In the genomic region with DNA sequence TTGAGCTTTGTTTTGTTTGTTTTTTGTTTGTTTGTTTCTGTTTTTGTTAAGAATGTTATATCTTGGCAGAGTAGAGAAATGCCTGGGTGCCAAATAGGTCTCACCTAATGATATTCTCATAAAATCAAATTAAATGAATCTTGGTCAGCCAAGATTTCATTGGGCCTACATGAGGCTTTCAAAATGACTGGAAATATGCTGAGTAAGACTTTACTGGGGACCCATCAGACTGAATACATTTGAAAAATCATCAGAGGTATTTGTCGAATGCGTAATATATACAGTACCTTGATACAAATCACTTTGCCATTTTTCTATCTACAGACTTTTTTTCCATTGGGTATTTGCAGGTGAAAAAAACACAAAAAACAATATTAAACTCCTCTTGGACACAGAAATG, we compare ENCODE assay signal across 21 cellular contexts.
DNase-seq lines count a peak whose midpoint lies in the region; ATAC-seq, FAIRE-seq and TF ChIP-seq lines count a peak whose summit lies in the region.
"Had no signal": no experiment of that assay in that cellular context is flagged by ENCODE, and none has a peak within 500 bp of the region (broad histone marks: within the 10 kb centered on the region; RNA-seq: fewer than 3 reads in every experiment).

No MANE protein-coding gene starts in this region.

- no peaks in the 10 kb centered on the region for H3K36me3 Mint-ChIP-seq in astrocyte (ENCODE audit: low read depth, unreplicated experiment)
- H3K36me3 Mint-ChIP-seq in neural progenitor cell, result peaks cover 8% of the 10 kb centered on the region
- H3K36me3 Mint-ChIP-seq: CD14-positive monocyte; CD8-positive, alpha-beta memory T cell had no signal

- H4K20me1 ChIP-seq in HepG2 (ENCODE audit: insufficient read depth, low read length) (no peaks in the 10 kb centered on the region), astrocyte (ENCODE audit: insufficient read depth, low read length) (no peaks in the 10 kb centered on the region), neural progenitor cell (ENCODE audit: low read depth) (no peaks in the 10 kb centered on the region)
- H4K20me1 ChIP-seq: BLaER1 treated with 17β-estradiol and CSF1 and Interleukin-3, amounts not matched to agents 10 nM and 100 nM had no signal

- H3K9me3 ChIP-seq in HepG2 (ENCODE audit: low read length) (no peaks in the 10 kb centered on the region), right lobe of liver (no peaks in the 10 kb centered on the region), astrocyte (ENCODE audit: insufficient read depth, low read depth, low read length) (no peaks in the 10 kb centered on the region), neural progenitor cell (ENCODE audit: low read depth) (no peaks in the 10 kb centered on the region), sigmoid colon (no peaks in the 10 kb centered on the region)
- H3K9me3 ChIP-seq: BE2C had no signal

- TF ChIP-seq EP300 in HepG2 (IDR thresholded peaks at IDR 0.05; ENCODE audit: low read depth in 2 of 2, low read length in 2 of 2) (no peak), HepG2 (CRISPR knock-in tag; IDR thresholded peaks at IDR 0.05; ENCODE audit: borderline replicate concordance) (no peak), sigmoid colon (IDR thresholded peaks at IDR 0.05) (no peak)

- no peak for ATAC-seq in HepG2
- no peak for ATAC-seq in right lobe of liver
- ATAC-seq in HG03175 (IDR thresholded peaks at IDR 0.05; ENCODE audit: unreplicated experiment), result no peak

- H3K79me2 ChIP-seq in HepG2 (ENCODE audit: insufficient read depth, low read length), result no peaks in the 10 kb centered on the region
- no peaks in the 10 kb centered on the region for H3K79me2 ChIP-seq in astrocyte (ENCODE audit: insufficient read depth, low read length)
- H3K79me2 ChIP-seq in neural progenitor cell (ENCODE audit: low read depth), result no peaks in the 10 kb centered on the region

- 78% methylated on average over 2 of the region's 2 CpGs for WGBS in HepG2 (ENCODE audit: low lambda C conversion rate)
- 91% methylated on average over 2 of the region's 2 CpGs for WGBS in right lobe of liver (ENCODE audit: insufficient coverage, low coverage, low lambda C conversion rate, missing lambda C conversion rate)
- WGBS in sigmoid colon, 2 donors, result 96 to 98% methylated on average over 2 of the region's 2 CpGs

- H3K4me1 ChIP-seq in HepG2 (ENCODE audit: insufficient read depth, low read length) (no peaks in the 10 kb centered on the region), right lobe of liver (no peaks in the 10 kb centered on the region), astrocyte (ENCODE audit: insufficient read depth, low read length) (peaks cover 4% of the 10 kb centered on the region), neural progenitor cell (peaks cover 43% of the 10 kb centered on the region), sigmoid colon (no peaks in the 10 kb centered on the region)
- H3K4me1 ChIP-seq: BE2C; BLaER1 treated with 17β-estradiol and CSF1 and Interleukin-3, amounts not matched to agents 10 nM and 100 nM had no signal

- H3K4me3 ChIP-seq in HepG2 (replicated peaks in 1 of 3; ENCODE audit: insufficient read depth in 1 of 3, low read depth in 2 of 3, low read length in 3 of 3) (no peak overlapping the region), right lobe of liver (no peak overlapping the region), astrocyte (ENCODE audit: insufficient read depth, low read depth, low read length) (no peak overlapping the region), neural progenitor cell (no peak overlapping the region), sigmoid colon (no peak overlapping the region)
- H3K4me3 ChIP-seq: BLaER1 treated with 17β-estradiol and CSF1 and Interleukin-3, amounts not matched to agents 10 nM and 100 nM had no signal

- H3K36me3 ChIP-seq in HepG2 (replicated peaks in 1 of 2; ENCODE audit: control insufficient read depth in 1 of 2, insufficient read depth in 2 of 2, low read length in 2 of 2), result no peaks in the 10 kb centered on the region
- no peaks in the 10 kb centered on the region for H3K36me3 ChIP-seq in right lobe of liver
- H3K36me3 ChIP-seq in astrocyte (ENCODE audit: insufficient read depth, low read length), result no peaks in the 10 kb centered on the region
- H3K36me3 ChIP-seq in neural progenitor cell, result no peaks in the 10 kb centered on the region
- H3K36me3 ChIP-seq in sigmoid colon, result no peaks in the 10 kb centered on the region
- H3K36me3 ChIP-seq: BE2C; BLaER1 treated with 17β-estradiol and CSF1 and Interleukin-3, amounts not matched to agents 10 nM and 100 nM had no signal

- TF ChIP-seq RAD21 in HepG2 (CRISPR knock-in tag; IDR thresholded peaks at IDR 0.05), result no peak

- no peak overlapping the region for H3K27ac ChIP-seq in HepG2 (ENCODE audit: extremely low read length, insufficient read depth, low read length)
- H3K27ac ChIP-seq in right lobe of liver, result no peak overlapping the region
- no peak overlapping the region for H3K27ac ChIP-seq in astrocyte (ENCODE audit: low read depth, low read length)
- H3K27ac ChIP-seq in neural progenitor cell, result no peak overlapping the region
- no peak overlapping the region for H3K27ac ChIP-seq in sigmoid colon
- H3K27ac ChIP-seq: 22Rv1; BLaER1 treated with 17β-estradiol and CSF1 and Interleukin-3, amounts not matched to agents 10 nM and 100 nM had no signal

- H3K27ac Mint-ChIP-seq in astrocyte (ENCODE audit: unreplicated experiment) (peak overlapping the region; percentile 41), neural progenitor cell (no peak overlapping the region)
- H3K27ac Mint-ChIP-seq: CD14-positive monocyte; CD4-positive, alpha-beta T cell had no signal

- in situ Hi-C loops in HepG2 (cut with HindIII; ENCODE audit: extremely low pct_ligation_motif_present, low pct_unique_long_range_greater_than_20kb), result loop anchor here (25.0 kb wide), 1 partner anchor 491 kb away; a partner anchor contains a TSS

- H3K4me1 Mint-ChIP-seq in astrocyte (ENCODE audit: low read depth, unreplicated experiment) (peaks cover 3% of the 10 kb centered on the region), neural progenitor cell (peaks cover 17% of the 10 kb centered on the region)
- H3K4me1 Mint-ChIP-seq: CD14-positive monocyte; CD8-positive, alpha-beta memory T cell had no signal

- peaks cover 11% of the 10 kb centered on the region for H3F3A ChIP-seq in neural progenitor cell (ENCODE audit: low read depth)

- intact Hi-C loops in HepG2 (cut with micrococcal nuclease; ENCODE audit: unreplicated experiment) (no loop called here), right lobe of liver (cut with DNase I) (no loop called here), sigmoid colon (cut with DNase I) (no loop called here)

- no peak overlapping the region for H3K9ac ChIP-seq in HepG2 (ENCODE audit: insufficient read depth, low read depth, low read length)
- no peak overlapping the region for H3K9ac ChIP-seq in astrocyte (ENCODE audit: low read length)
- H3K9ac ChIP-seq in neural progenitor cell, result no peak overlapping the region
- H3K9ac ChIP-seq: BLaER1 treated with 17β-estradiol and CSF1 and Interleukin-3, amounts not matched to agents 10 nM and 100 nM had no signal

- CTCF ChIA-PET in HepG2 (lab: Yijun Ruan, JAX; ENCODE audit: low intra/inter-chr PET ratio, low total read pairs), result no interaction called here

- POLR2A ChIA-PET in HepG2 (lab: Yijun Ruan, JAX), result no interaction called here

- no peak overlapping the region for H3K4me3 Mint-ChIP-seq in astrocyte (ENCODE audit: unreplicated experiment)
- no peak overlapping the region for H3K4me3 Mint-ChIP-seq in neural progenitor cell
- H3K4me3 Mint-ChIP-seq: CD14-positive monocyte; CD4-positive, alpha-beta T cell; CD8-positive, alpha-beta memory T cell had no signal

- BruUV-seq in HepG2 (replicated peaks; lab: Mats Ljungman, UMichigan), result no TSS peak

- no peak for TF ChIP-seq POLR2A in HepG2 (IDR thresholded peaks at IDR 0.05; ENCODE audit: insufficient read depth in 1 of 2, low read depth in 2 of 2, low read length in 2 of 2)
- TF ChIP-seq POLR2A in right lobe of liver (IDR thresholded peaks at IDR 0.05), result no peak
- TF ChIP-seq POLR2A in sigmoid colon (IDR thresholded peaks at IDR 0.05), result no peak

- FAIRE-seq in HepG2 (lab: Jason Lieb, UNC) (no peak), astrocyte (lab: Jason Lieb, UNC) (no peak)
- FAIRE-seq: A204.1, GM12891, GM18507 had no signal

- H3K27me3 ChIP-seq in HepG2 (ENCODE audit: control insufficient read depth in 1 of 2, insufficient read depth in 2 of 2, low read length in 2 of 2) (no peaks in the 10 kb centered on the region), right lobe of liver (no peaks in the 10 kb centered on the region), astrocyte (ENCODE audit: insufficient read depth, low read length) (no peaks in the 10 kb centered on the region), neural progenitor cell (no peaks in the 10 kb centered on the region), sigmoid colon (no peaks in the 10 kb centered on the region)
- H3K27me3 ChIP-seq: BE2C; BLaER1 treated with 17β-estradiol and CSF1 and Interleukin-3, amounts not matched to agents 10 nM and 100 nM had no signal

- DNase-seq in HepG2 (ENCODE audit: low spot score) (no peak), right lobe of liver (no peak), astrocyte (ENCODE audit: low read depth) (no peak), neural progenitor cell (ENCODE audit: low spot score) (no peak), sigmoid colon (no peak)
- DNase-seq: AML-193; BE2C; CD4-positive, alpha-beta T cell; CD8-positive, alpha-beta memory T cell; DMS79 treated with DMSO at 0.1 percent for 48 hours; GF-D8; GOT3; H7; HCEC 1CT had no signal

- H3K9me3 Mint-ChIP-seq in astrocyte (ENCODE audit: unreplicated experiment) (no peaks in the 10 kb centered on the region), neural progenitor cell (peaks cover 38% of the 10 kb centered on the region)

- no peaks in the 10 kb centered on the region for H3K27me3 Mint-ChIP-seq in astrocyte (ENCODE audit: low read depth, unreplicated experiment)
- peaks cover 7% of the 10 kb centered on the region for H3K27me3 Mint-ChIP-seq in neural progenitor cell (ENCODE audit: insufficient read depth, low read depth)
- H3K27me3 Mint-ChIP-seq: CD4-positive, alpha-beta T cell; CD8-positive, alpha-beta memory T cell had no signal

- TF ChIP-seq CTCF in HepG2 (CRISPR knock-in tag; IDR thresholded peaks at IDR 0.05) (no peak), right lobe of liver (IDR thresholded peaks at IDR 0.05) (no peak), astrocyte (IDR thresholded peaks at IDR 0.05; ENCODE audit: insufficient read depth, low read depth, low read length) (no peak), neural progenitor cell (IDR thresholded peaks at IDR 0.05) (no peak), sigmoid colon (IDR thresholded peaks at IDR 0.05) (no peak)

- no peak overlapping the region for H3K4me2 ChIP-seq in HepG2 (ENCODE audit: low read depth, low read length)
- no peak overlapping the region for H3K4me2 ChIP-seq in astrocyte (ENCODE audit: low read length)
- no peak overlapping the region for H3K4me2 ChIP-seq in neural progenitor cell
- H3K4me2 ChIP-seq: BLaER1 treated with 17β-estradiol and CSF1 and Interleukin-3, amounts not matched to agents 10 nM and 100 nM had no signal

- H2AFZ ChIP-seq in HepG2 (ENCODE audit: low read length), result no peak overlapping the region
- H2AFZ ChIP-seq in astrocyte (ENCODE audit: low read depth, low read length), result no peak overlapping the region
- H2AFZ ChIP-seq in neural progenitor cell (replicated peaks), result peak overlapping the region; percentile 59

TF ChIP-seq in HepG2, 621 proteins besides CTCF, POLR2A, EP300 and RAD21 (continues in another document):
- TF ChIP-seq MAFK (conservative IDR thresholded peaks at IDR 0.05 in 1 of 2, IDR thresholded peaks at IDR 0.05 in 1 of 2; ENCODE audit: low read length in 2 of 2) (peak; percentile 87 to 95), ZNF33A (CRISPR knock-in tag; IDR thresholded peaks at IDR 0.05; ENCODE audit: borderline replicate concordance) (no peak)
